15 cellular contexts compared by ENCODE assay signal in genomic region chr15:98604983-98605382, GRCh38. TPM values are rescaled to one million over a fixed set of nuclear protein-coding genes. Genes with fewer than 3 reads are reported as not detected.
DNase-seq lines count a peak whose midpoint lies in the region; ATAC-seq, FAIRE-seq and TF ChIP-seq lines count a peak whose summit lies in the region.
"Had no signal": no experiment of that assay in that cellular context is flagged by ENCODE, and none has a peak within 500 bp of the region (broad histone marks: within the 10 kb centered on the region; RNA-seq: fewer than 3 reads in every experiment).

No MANE protein-coding gene starts in this region.

- POLR2A ChIA-PET in HepG2 (lab: Yijun Ruan, JAX), result no interaction called here

- CTCF ChIA-PET in HepG2 (lab: Yijun Ruan, JAX; ENCODE audit: low intra/inter-chr PET ratio, low total read pairs), result no interaction called here

- TF ChIP-seq EP300 in HepG2 (IDR thresholded peaks at IDR 0.05; ENCODE audit: low read depth in 2 of 2, low read length in 2 of 2), result no peak
- TF ChIP-seq EP300 in HepG2 (CRISPR knock-in tag; IDR thresholded peaks at IDR 0.05; ENCODE audit: borderline replicate concordance), result no peak

- H3K4me2 ChIP-seq in HepG2 (ENCODE audit: low read depth, low read length), result peak overlapping the region; percentile 27
- H3K4me2 ChIP-seq: BLaER1 treated with 17β-estradiol and CSF1 and Interleukin-3, amounts not matched to agents 10 nM and 100 nM; KMS-11 had no signal

- H4K20me1 ChIP-seq in HepG2 (ENCODE audit: insufficient read depth, low read length), result no peaks in the 10 kb centered on the region
- H4K20me1 ChIP-seq: BLaER1 treated with 17β-estradiol and CSF1 and Interleukin-3, amounts not matched to agents 10 nM and 100 nM had no signal

- no peak for TF ChIP-seq RAD21 in HepG2 (CRISPR knock-in tag; IDR thresholded peaks at IDR 0.05)

- TF ChIP-seq CTCF in HepG2 (CRISPR knock-in tag; IDR thresholded peaks at IDR 0.05) (no peak), right lobe of liver (IDR thresholded peaks at IDR 0.05) (no peak), body of pancreas (IDR thresholded peaks at IDR 0.05) (no peak), pancreas (IDR thresholded peaks at IDR 0.05) (no peak), WERI-Rb-1 (IDR thresholded peaks at IDR 0.05; ENCODE audit: low read depth, low read length) (no peak)

- intact Hi-C loops in HepG2 (cut with micrococcal nuclease; ENCODE audit: unreplicated experiment), result no loop called here
- intact Hi-C loops in right lobe of liver (cut with DNase I), result no loop called here
- intact Hi-C loops in body of pancreas (cut with DNase I), result no loop called here
- intact Hi-C loops in pancreas (cut with DNase I), result no loop called here

- no peak for TF ChIP-seq POLR2A in HepG2 (IDR thresholded peaks at IDR 0.05; ENCODE audit: insufficient read depth in 1 of 2, low read depth in 2 of 2, low read length in 2 of 2)
- TF ChIP-seq POLR2A in right lobe of liver (IDR thresholded peaks at IDR 0.05), result no peak
- TF ChIP-seq POLR2A in body of pancreas (IDR thresholded peaks at IDR 0.05), result peak in 2 of 3 donors; percentile 30 to 31

- WGBS in HepG2 (ENCODE audit: low lambda C conversion rate), result 21% methylated on average over 10 of the region's 15 CpGs
- 82% methylated on average over 12 of the region's 15 CpGs for WGBS in right lobe of liver (ENCODE audit: insufficient coverage, low coverage, low lambda C conversion rate, missing lambda C conversion rate)
- WGBS in body of pancreas, 2 donors, result 43 to 54% methylated on average over 15 of the region's 15 CpGs
- WGBS in pancreas, 2 donors, result 43 to 49% methylated on average over 15 of the region's 15 CpGs

- in situ Hi-C loops in HepG2 (cut with HindIII; ENCODE audit: extremely low pct_ligation_motif_present, low pct_unique_long_range_greater_than_20kb), result no loop called here

- H3K9me3 ChIP-seq in HepG2 (ENCODE audit: low read length) (no peaks in the 10 kb centered on the region), right lobe of liver (no peaks in the 10 kb centered on the region), body of pancreas (no peaks in the 10 kb centered on the region), pancreas (no peaks in the 10 kb centered on the region), WERI-Rb-1 (ENCODE audit: severe bottlenecking) (no peaks in the 10 kb centered on the region)

- no peak for FAIRE-seq in HepG2 (lab: Jason Lieb, UNC)
- no peak for FAIRE-seq in pancreas (lab: Jason Lieb, UNC)

- peaks cover 0 to 35% of the 10 kb centered on the region in 2 experiments; a peak in 3 of 5 replicates for H3K27me3 ChIP-seq in HepG2 (ENCODE audit: control insufficient read depth in 1 of 2, insufficient read depth in 2 of 2, low read length in 2 of 2)
- no peaks in the 10 kb centered on the region for H3K27me3 ChIP-seq in right lobe of liver
- H3K27me3 ChIP-seq in body of pancreas, result no peaks in the 10 kb centered on the region
- no peaks in the 10 kb centered on the region for H3K27me3 ChIP-seq in pancreas
- H3K27me3 ChIP-seq in WERI-Rb-1 (ENCODE audit: insufficient read depth, low read depth, severe bottlenecking), result peaks cover 84% of the 10 kb centered on the region
- H3K27me3 ChIP-seq: BLaER1 treated with 17β-estradiol and CSF1 and Interleukin-3, amounts not matched to agents 10 nM and 100 nM had no signal

- H3K4me1 ChIP-seq in HepG2 (ENCODE audit: insufficient read depth, low read length) (peaks cover 16% of the 10 kb centered on the region), right lobe of liver (no peaks in the 10 kb centered on the region), body of pancreas (peaks cover 32% of the 10 kb centered on the region), pancreas (no peaks in the 10 kb centered on the region)

- no peak overlapping the region for H3K9ac ChIP-seq in HepG2 (ENCODE audit: insufficient read depth, low read depth, low read length)
- H3K9ac ChIP-seq: BLaER1 treated with 17β-estradiol and CSF1 and Interleukin-3, amounts not matched to agents 10 nM and 100 nM; KMS-11 had no signal

- H2AFZ ChIP-seq in HepG2 (ENCODE audit: low read length), result no peak overlapping the region

- DNase-seq in HepG2 (ENCODE audit: low spot score) (peak; percentile 23), right lobe of liver (no peak), body of pancreas (peak; percentile 92 to 97 (median 96)), pancreas (peak; percentile 68 to 95 (median 90)), islet precursor cell (no peak), WERI-Rb-1 (no peak)
- DNase-seq: ACHN; CD4-positive, CD25-positive, alpha-beta regulatory T cell; GF-D8; GOT3; HCEC 1CT; IMR-90 had no signal

- ATAC-seq in HepG2 (peak; percentile 73), right lobe of liver (no peak), body of pancreas (peak; percentile 94), pancreas (peak; percentile 82 to 91 (median 88)), GM21423 (IDR thresholded peaks at IDR 0.05; ENCODE audit: unreplicated experiment) (no peak)

- peak overlapping the region in 1 of 3 experiments; percentile 6; a peak in 1 of 6 replicates for H3K4me3 ChIP-seq in HepG2 (replicated peaks in 1 of 3; ENCODE audit: insufficient read depth in 1 of 3, low read depth in 2 of 3, low read length in 3 of 3)
- no peak overlapping the region for H3K4me3 ChIP-seq in right lobe of liver
- H3K4me3 ChIP-seq in body of pancreas, result no peak overlapping the region
- peak overlapping the region in 1 of 4 donors; percentile 12 for H3K4me3 ChIP-seq in pancreas
- H3K4me3 ChIP-seq in WERI-Rb-1 (ENCODE audit: low read depth, low read length), result no peak overlapping the region
- H3K4me3 ChIP-seq: BLaER1 treated with 17β-estradiol and CSF1 and Interleukin-3, amounts not matched to agents 10 nM and 100 nM had no signal

- no TSS peak for BruUV-seq in HepG2 (replicated peaks; lab: Mats Ljungman, UMichigan)

- H3K27ac ChIP-seq in HepG2 (ENCODE audit: extremely low read length, insufficient read depth, low read length) (no peak overlapping the region), right lobe of liver (no peak overlapping the region), body of pancreas (peak overlapping the region in 3 of 4 donors; percentile 61 to 80 (median 78)), pancreas (peak overlapping the region in 2 of 4 donors; percentile 37 to 42), WERI-Rb-1 (no peak overlapping the region)
- H3K27ac ChIP-seq: BLaER1 treated with 17β-estradiol and CSF1 and Interleukin-3, amounts not matched to agents 10 nM and 100 nM; KMS-11 had no signal

- H3K36me3 ChIP-seq in HepG2 (replicated peaks in 1 of 2; ENCODE audit: control insufficient read depth in 1 of 2, insufficient read depth in 2 of 2, low read length in 2 of 2), result no peaks in the 10 kb centered on the region
- no peaks in the 10 kb centered on the region for H3K36me3 ChIP-seq in right lobe of liver
- no peaks in the 10 kb centered on the region for H3K36me3 ChIP-seq in body of pancreas (replicated peaks in 1 of 2; ENCODE audit: insufficient read depth in 1 of 2, low read depth in 2 of 2)
- no peaks in the 10 kb centered on the region for H3K36me3 ChIP-seq in pancreas
- no peaks in the 10 kb centered on the region for H3K36me3 ChIP-seq in WERI-Rb-1
- H3K36me3 ChIP-seq: BLaER1 treated with 17β-estradiol and CSF1 and Interleukin-3, amounts not matched to agents 10 nM and 100 nM had no signal

- no peaks in the 10 kb centered on the region for H3K79me2 ChIP-seq in HepG2 (ENCODE audit: insufficient read depth, low read length)

TF ChIP-seq in HepG2, 621 proteins besides CTCF, POLR2A, EP300 and RAD21 (continues in another document):
- TF ChIP-seq NR1H2 (CRISPR knock-in tag; IDR thresholded peaks at IDR 0.05; ENCODE audit: borderline replicate concordance, low read depth) (no peak), ZNF674 (CRISPR knock-in tag; IDR thresholded peaks at IDR 0.05; ENCODE audit: low read depth) (no peak), HNF4A (CRISPR knock-in tag; IDR thresholded peaks at IDR 0.05) (peak; percentile 32; the same call in 1 of the 2 replicates), RXRA (CRISPR knock-in tag; IDR thresholded peaks at IDR 0.05) (no peak), SALL2 (CRISPR knock-in tag; IDR thresholded peaks at IDR 0.05) (no peak)
- TF ChIP-seq, protein P1, sequence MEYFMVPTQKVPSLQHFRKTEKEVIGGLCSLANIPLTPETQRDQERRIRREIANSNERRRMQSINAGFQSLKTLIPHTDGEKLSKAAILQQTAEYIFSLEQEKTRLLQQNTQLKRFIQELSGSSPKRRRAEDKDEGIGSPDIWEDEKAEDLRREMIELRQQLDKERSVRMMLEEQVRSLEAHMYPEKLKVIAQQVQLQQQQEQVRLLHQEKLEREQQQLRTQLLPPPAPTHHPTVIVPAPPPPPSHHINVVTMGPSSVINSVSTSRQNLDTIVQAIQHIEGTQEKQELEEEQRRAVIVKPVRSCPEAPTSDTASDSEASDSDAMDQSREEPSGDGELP (IDR thresholded peaks at IDR 0.05; ENCODE audit: borderline replicate concordance, low read depth), result peak; percentile 57; the same call in 1 of the 2 replicates

RNA-seq across cellular contexts. Expression of gene IGF1R, which starts 43.4 kb away (rescaled TPM):
- total RNA-seq in HepG2 (2016; rRNA removed; fragmentation: Illumina TruSeq; extraction: Trizol) (12.0 and 15.9 TPM in 2 replicates), right lobe of liver (1 to 10 TPM; 2.5 to 5.3 (median 3.8) TPM), body of pancreas (10 to 100 TPM; 34.8 to 55.7 TPM), pancreas (10 to 100 TPM; 29.9 to 50.3 (median 36.7) TPM)
- total RNA-seq in HepG2 (2016; cell fraction: cytosol; rRNA removed; fragmentation: Illumina TruSeq; extraction: Trizol; ENCODE audit: low read depth), result 22.3 and 26.4 TPM in 2 replicates
- 12.4 and 15.9 TPM in 2 replicates for total RNA-seq in HepG2 (2016; cell fraction: insoluble cytoplasmic fraction; rRNA removed; fragmentation: Illumina TruSeq; extraction: Trizol)
- 9.1 and 9.4 TPM in 2 replicates for total RNA-seq in HepG2 (2016; cell fraction: membrane; rRNA removed; fragmentation: Illumina TruSeq; extraction: Trizol)
- 30.4 and 44.0 TPM in 2 replicates for total RNA-seq in HepG2 (2016; cell fraction: nucleus; rRNA removed; fragmentation: Illumina TruSeq; extraction: Trizol)
- polyA plus RNA-seq in HepG2 (2011; rRNA removed) (18.4 and 22.8 TPM in 2 replicates), pancreas (1 to 10 TPM; 8.1 to 8.8 TPM)
- polyA plus RNA-seq in HepG2 (2011; cell fraction: cytosol; rRNA removed), result 18.9 and 21.0 TPM in 2 replicates
- polyA plus RNA-seq in HepG2 (2011; cell fraction: nucleus; rRNA removed), result 132 and 162 TPM in 2 replicates
- 24.6 and 26.4 TPM in 2 replicates for polyA plus RNA-seq in HepG2 (2012)
- 0.51 and 0.54 TPM in 2 replicates for polyA plus RNA-seq in HepG2 (2016; cell fraction: cytosol; fragmentation: Illumina TruSeq; extraction: Trizol; ENCODE audit: low read depth)
- polyA plus RNA-seq in HepG2 (2016; cell fraction: insoluble cytoplasmic fraction; fragmentation: Illumina TruSeq; extraction: Trizol; ENCODE audit: low read depth), result 5.1 and 6.9 TPM in 2 replicates
- polyA plus RNA-seq in HepG2 (2016; cell fraction: membrane; fragmentation: Illumina TruSeq; extraction: Trizol; ENCODE audit: low read depth), result 1.3 and 1.5 TPM in 2 replicates
- polyA plus RNA-seq in HepG2 (2016; cell fraction: nucleus; fragmentation: Illumina TruSeq; extraction: Trizol; ENCODE audit: insufficient read depth, low read depth), result 18.9 and 21.8 TPM in 2 replicates
- polyA minus RNA-seq in HepG2 (2011; rRNA and poly(A)+ RNA removed; ENCODE audit: low replicate concordance), result 153 and 191 TPM in 2 replicates
- polyA minus RNA-seq in HepG2 (2011; cell fraction: cytosol; rRNA and poly(A)+ RNA removed), result 117 and 121 TPM in 2 replicates
- polyA minus RNA-seq in HepG2 (2011; cell fraction: nucleus; rRNA and poly(A)+ RNA removed), result 127 TPM in 2 replicates

Comparison
In these comparisons a context has a peak if more than half of its experiments do, and no peak if none do; other contexts are left out.
1. ATAC-seq: peak in HepG2 (single experiment), body of pancreas (single experiment) and pancreas (4 of 4); none in right lobe of liver (0 of 4) and GM21423 (single experiment).
2. DNase-seq: peak in HepG2 (single experiment), body of pancreas (4 of 4) and pancreas (6 of 6); none in right lobe of liver (0 of 3), islet precursor cell (single experiment) and WERI-Rb-1 (single experiment).
3. H3K27ac ChIP-seq: peak in body of pancreas (3 of 4); none in HepG2 (single experiment), right lobe of liver (0 of 3) and WERI-Rb-1 (single experiment).
4. POLR2A ChIP-seq: peak in body of pancreas (2 of 3); none in HepG2 (0 of 2) and right lobe of liver (single experiment).